Comparison of ENCODE assay signal across 2 cellular contexts in genomic region chr1:19971657-19972056, GRCh38.
TF ChIP-seq lines count a peak whose summit lies in the region.

No MANE protein-coding gene starts in this region.

TF ChIP-seq in A549, 52 proteins besides CTCF, POLR2A, EP300 and RAD21 (continued from another document):
- peak; percentile 48 for TF ChIP-seq MAFK (IDR thresholded peaks at IDR 0.05; ENCODE audit: partially characterized antibody)

TF ChIP-seq in K562, 482 proteins besides CTCF, POLR2A, EP300 and RAD21:
- TF ChIP-seq SFPQ (IDR thresholded peaks at IDR 0.05; ENCODE audit: low read depth, low read length), result no peak
- TF ChIP-seq VEZF1 (CRISPR knock-in tag; IDR thresholded peaks at IDR 0.05), result no peak
- no peak for TF ChIP-seq POU5F1 (IDR thresholded peaks at IDR 0.05; ENCODE audit: borderline replicate concordance, low read depth, low read length, partially characterized antibody)
- TF ChIP-seq HMBOX1 (IDR thresholded peaks at IDR 0.05), result no peak
- TF ChIP-seq KAT8 (IDR thresholded peaks at IDR 0.05; ENCODE audit: low read depth), result no peak
- peak; percentile 72 for TF ChIP-seq C11orf30 (IDR thresholded peaks at IDR 0.05; ENCODE audit: low read depth)
- no peak for TF ChIP-seq ZBTB8A (IDR thresholded peaks at IDR 0.05; ENCODE audit: partially characterized antibody)
- TF ChIP-seq ZFX (CRISPR knock-in tag; IDR thresholded peaks at IDR 0.05), result no peak
- TF ChIP-seq ZNF316 (IDR thresholded peaks at IDR 0.05), result peak; percentile 85
- no peak for TF ChIP-seq SNRNP70 (optimal IDR thresholded peaks at IDR 0.05; ENCODE audit: low read depth, low read length)
- no peak for TF ChIP-seq RBM34 (IDR thresholded peaks at IDR 0.05; ENCODE audit: borderline replicate concordance, insufficient read depth, low read length)
- no peak for TF ChIP-seq MCM3 (IDR thresholded peaks at IDR 0.05)
- no peak for TF ChIP-seq SRF (CRISPR knock-in tag; IDR thresholded peaks at IDR 0.05)
- no peak for TF ChIP-seq SLC30A9 (CRISPR knock-in tag; IDR thresholded peaks at IDR 0.05)
- TF ChIP-seq MAFG (tag; conservative IDR thresholded peaks at IDR 0.05), result peak; percentile 66
- no peak for TF ChIP-seq ZNF184 (CRISPR knock-in tag; IDR thresholded peaks at IDR 0.05)
- TF ChIP-seq ARID4B (CRISPR knock-in tag; IDR thresholded peaks at IDR 0.05), result no peak
- TF ChIP-seq MAFF (IDR thresholded peaks at IDR 0.05; ENCODE audit: low read length), result 0 out of 2 replicates have a peak, but pooled peaks have one; percentile 19
- no peak for TF ChIP-seq MTA2 (IDR thresholded peaks at IDR 0.05; ENCODE audit: low read depth)
